Comparison of ENCODE assay signal across 14 cellular contexts in the genomic region with DNA sequence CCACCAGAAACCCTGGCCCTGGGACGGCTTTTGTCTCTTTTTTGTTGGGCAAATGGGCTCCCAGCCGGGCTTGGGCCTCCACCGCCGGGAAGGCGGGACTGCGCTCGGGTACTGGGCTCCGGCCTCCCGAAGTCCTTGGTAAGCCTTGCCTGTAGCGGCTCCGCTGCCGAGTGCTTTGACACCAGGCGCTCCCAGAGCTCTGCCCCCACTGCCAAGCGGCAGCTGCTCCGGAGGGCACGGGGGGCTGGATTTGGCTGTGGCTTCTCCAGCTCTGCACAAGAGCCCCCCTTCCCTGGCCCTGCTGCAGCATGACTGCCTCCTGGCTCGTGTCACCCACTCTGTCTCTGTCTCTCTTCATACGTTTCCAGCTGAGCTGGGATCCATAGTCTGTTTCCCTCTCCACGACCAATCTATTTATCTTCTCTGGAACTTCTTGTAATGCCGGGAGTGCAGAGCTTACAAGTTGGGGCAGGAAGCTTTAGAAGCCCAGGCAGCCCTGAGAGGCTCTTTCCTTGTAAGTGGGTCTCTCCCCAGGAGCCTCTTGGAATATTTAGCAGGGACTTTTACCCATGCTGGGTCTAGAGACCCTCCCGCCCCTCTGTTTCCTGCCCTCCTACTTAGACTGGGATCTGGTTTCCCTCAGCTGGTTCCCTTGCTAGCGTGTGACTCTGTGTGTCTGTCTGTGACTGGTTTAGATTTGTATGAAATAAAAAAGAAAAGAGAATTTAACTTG.
DNase-seq lines count a peak whose midpoint lies in the region; TF ChIP-seq lines count a peak whose summit lies in the region.
"Had no signal": no experiment of that assay in that cellular context is flagged by ENCODE, and none has a peak within 500 bp of the region (broad histone marks: within the 10 kb centered on the region; RNA-seq: fewer than 3 reads in every experiment).

No MANE protein-coding gene starts in this region.

- H3K4me3 ChIP-seq in esophagus squamous epithelium (no peak overlapping the region), rectal smooth muscle tissue (ENCODE audit: low read length) (no peak overlapping the region), MG63 (no peak overlapping the region)
- H3K4me3 ChIP-seq: lung had no signal

- H3K4me1 Mint-ChIP-seq in H9 = peaks cover 23 to 24% of the 10 kb centered on the region in 2 experiments
- H3K4me1 Mint-ChIP-seq: activated CD4-positive, alpha-beta T cell treated with anti-CD3 and anti-CD28 coated beads, Interleukin-2, amount 10 ng/mL, durations not matched to agents 24 days and 14 days had no signal

- no peak overlapping the region for H3K27ac Mint-ChIP-seq in H9
- H3K27ac Mint-ChIP-seq: activated CD4-positive, alpha-beta T cell treated with anti-CD3 and anti-CD28 coated beads, Interleukin-2, amount 10 ng/mL, durations not matched to agents 24 days and 14 days; stimulated activated naive B cell treated with anti-CD40 and anti-IgM and Interleukin-4, amounts not matched to agents 10 μg/mL and 1 μg/mL and 100 μg/mL, for 72 hours had no signal

- H3K36me3 ChIP-seq in esophagus squamous epithelium = no peaks in the 10 kb centered on the region
- no peaks in the 10 kb centered on the region for H3K36me3 ChIP-seq in rectal smooth muscle tissue (ENCODE audit: control insufficient read depth, insufficient read depth, low read length)
- no peaks in the 10 kb centered on the region for H3K36me3 ChIP-seq in MG63

- H3K4me2 ChIP-seq in H9 (ENCODE audit: insufficient read depth, insufficient read length, low read length) = no peak overlapping the region

- no peak overlapping the region for H3T11ph ChIP-seq in H9 (ENCODE audit: low read length)

- no peak overlapping the region for H2BK15ac ChIP-seq in H9 (ENCODE audit: low read depth, low read length)

- TF ChIP-seq CTCF in H9 (conservative IDR thresholded peaks at IDR 0.05) (no peak), esophagus squamous epithelium (IDR thresholded peaks at IDR 0.05) (no peak)

- no peak overlapping the region for H4K8ac ChIP-seq in H9 (replicated peaks; ENCODE audit: insufficient read length, low read depth, low read length)

- intact Hi-C loops in esophagus squamous epithelium (cut with DNase I) = no loop called here

- H2BK12ac ChIP-seq in H9 (ENCODE audit: insufficient read length, low read depth, low read length) = no peak overlapping the region

- H2BK20ac ChIP-seq in H9 (ENCODE audit: low read depth, low read length, poor library complexity, severe bottlenecking) = no peak overlapping the region

- no peak overlapping the region for H2AFZ ChIP-seq in H9 (ENCODE audit: low read length)
- H2AFZ ChIP-seq: parathyroid adenoma had no signal

- no peaks in the 10 kb centered on the region for H4K20me1 ChIP-seq in H9 (ENCODE audit: control insufficient read depth, insufficient read depth, insufficient read length)

- no peak overlapping the region for H2BK5ac ChIP-seq in H9 (ENCODE audit: insufficient read length, low read length)

- no peaks in the 10 kb centered on the region for H3K79me1 ChIP-seq in H9 (ENCODE audit: insufficient read depth, low read depth, low read length, poor library complexity, severe bottlenecking)

- H2BK120ac ChIP-seq in H9 (ENCODE audit: low read depth, low read length, poor library complexity, severe bottlenecking) = no peak overlapping the region

- peaks cover 0 to 7% of the 10 kb centered on the region in 2 experiments; a peak in 3 of 5 replicates for H3K9me3 Mint-ChIP-seq in H9
- H3K9me3 Mint-ChIP-seq: activated CD4-positive, alpha-beta T cell treated with anti-CD3 and anti-CD28 coated beads, Interleukin-2, amount 10 ng/mL, durations not matched to agents 24 days and 14 days; stimulated activated naive B cell treated with anti-CD40 and anti-IgM and Interleukin-4, amounts not matched to agents 10 μg/mL and 1 μg/mL and 100 μg/mL, for 72 hours had no signal

- no peak overlapping the region for H3K56ac ChIP-seq in H9 (ENCODE audit: insufficient read length, low read depth, low read length)

- H3K27me3 ChIP-seq in H9 (ENCODE audit: insufficient read depth, low read length) = no peaks in the 10 kb centered on the region; the same call in 1 of the 2 replicates
- H3K27me3 ChIP-seq in esophagus squamous epithelium = no peaks in the 10 kb centered on the region
- H3K27me3 ChIP-seq in rectal smooth muscle tissue (ENCODE audit: control insufficient read depth, insufficient read depth, low read length) = no peaks in the 10 kb centered on the region
- no peaks in the 10 kb centered on the region for H3K27me3 ChIP-seq in MG63

- no peak overlapping the region for H2AK5ac ChIP-seq in H9 (ENCODE audit: insufficient read length, low read length)

- H3K9me3 ChIP-seq in H9 (ENCODE audit: control insufficient read depth, low read depth, low read length) = no peaks in the 10 kb centered on the region
- H3K9me3 ChIP-seq in esophagus squamous epithelium = no peaks in the 10 kb centered on the region
- no peaks in the 10 kb centered on the region for H3K9me3 ChIP-seq in MG63

- no peak overlapping the region for H3K9ac ChIP-seq in H9 (ENCODE audit: extremely low read depth, insufficient read length, low read length)
- H3K9ac ChIP-seq in rectal smooth muscle tissue (ENCODE audit: low read length) = no peak overlapping the region
- H3K9ac ChIP-seq: parathyroid adenoma had no signal

- H3K4ac ChIP-seq in H9 (ENCODE audit: low read depth, low read length) = no peak overlapping the region

- no peak overlapping the region for H3K27ac ChIP-seq in H9 (ENCODE audit: insufficient read length, low read depth, low read length)
- H3K27ac ChIP-seq in esophagus squamous epithelium = peak overlapping the region; percentile 36 to 75 (median 59)
- peak overlapping the region; percentile 90 for H3K27ac ChIP-seq in rectal smooth muscle tissue (ENCODE audit: low read depth, low read length)
- H3K27ac ChIP-seq: parathyroid adenoma had no signal

- no peak overlapping the region for H4K5ac ChIP-seq in H9 (ENCODE audit: insufficient read length, low read depth, low read length)

- peak; percentile 52 for DNase-seq in H9
- peak; percentile 71 for DNase-seq in NCI-H2171 (lab: John Stamatoyannopoulos, UW)
- no peak for DNase-seq in esophagus squamous epithelium (lab: John Stamatoyannopoulos, UW)
- DNase-seq in activated T-cell treated with anti-CD3 and anti-CD28 coated beads, Interleukin-2, amount 50 U/mL, for 48 hours = no peak
- no peak for DNase-seq in activated gamma-delta T cell (lab: John Stamatoyannopoulos, UW)
- DNase-seq in MG63 = no peak
- DNase-seq in T-helper 9 cell = no peak
- DNase-seq: activated CD4-positive, alpha-beta T cell treated with anti-CD3 and anti-CD28 coated beads, Interleukin-2, amount 10 ng/mL, durations not matched to agents 24 days and 14 days; NCI-H1048; stimulated activated CD4-positive, alpha-beta T cell treated with anti-CD3 and anti-CD28 coated beads, Interleukin-2, amount 100 ng/mL, for 48 hours; stimulated activated naive B cell treated with anti-CD40 and anti-IgM and Interleukin-4, amounts not matched to agents 10 μg/mL and 1 μg/mL and 100 μg/mL, for 72 hours had no signal

- no peak overlapping the region for H3K18ac ChIP-seq in H9 (ENCODE audit: insufficient read length, low read depth, low read length)

- peak overlapping the region in 1 of 2 experiments; percentile 34; a peak in 2 of 5 replicates for H3K4me3 Mint-ChIP-seq in H9
- H3K4me3 Mint-ChIP-seq: activated CD4-positive, alpha-beta T cell treated with anti-CD3 and anti-CD28 coated beads, Interleukin-2, amount 10 ng/mL, durations not matched to agents 24 days and 14 days; stimulated activated naive B cell treated with anti-CD40 and anti-IgM and Interleukin-4, amounts not matched to agents 10 μg/mL and 1 μg/mL and 100 μg/mL, for 72 hours had no signal

- no CpG with 5 or more reads among the region's 22 CpGs for WGBS in H9 (ENCODE audit: extremely low coverage, insufficient read length, low lambda C conversion rate)
- 15 to 36% methylated on average over 8 to 9 of the region's 22 CpGs for WGBS in esophagus squamous epithelium, 2 donors

- TF ChIP-seq POLR2A in esophagus squamous epithelium (IDR thresholded peaks at IDR 0.05) = no peak

- H3K79me2 ChIP-seq in H9 (ENCODE audit: insufficient read depth, low read length) = no peaks in the 10 kb centered on the region

- H3K23ac ChIP-seq in H9 (ENCODE audit: insufficient read length, low read depth, low read length) = no peak overlapping the region

- peaks cover 64% of the 10 kb centered on the region for H3K27me3 Mint-ChIP-seq in H9 (ENCODE audit: low read depth)
- H3K27me3 Mint-ChIP-seq: activated CD4-positive, alpha-beta T cell treated with anti-CD3 and anti-CD28 coated beads, Interleukin-2, amount 10 ng/mL, durations not matched to agents 24 days and 14 days had no signal

- H3K4me1 ChIP-seq in H9 (ENCODE audit: insufficient read depth, low read length) (0 out of 2 replicates have a peak, but pooled peaks cover 4% of the 10 kb centered on the region), esophagus squamous epithelium (peaks cover 25 to 72% (median 40%) of the 10 kb centered on the region in 3 donors), rectal smooth muscle tissue (ENCODE audit: control insufficient read depth, insufficient read depth, low read length) (peaks cover 30% of the 10 kb centered on the region)
- H3K4me1 ChIP-seq: parathyroid adenoma had no signal

- H4K91ac ChIP-seq in H9 (ENCODE audit: insufficient read length, low read depth, low read length) = no peak overlapping the region

- H3K14ac ChIP-seq in H9 (ENCODE audit: insufficient read depth, low read length) = peak overlapping the region; percentile 55; the same call in 1 of the 2 replicates

- H3K23me2 ChIP-seq in H9 (ENCODE audit: insufficient read length, low read depth, low read length, poor library complexity, severe bottlenecking) = no peaks in the 10 kb centered on the region

- H3K36me3 Mint-ChIP-seq in H9 (ENCODE audit: insufficient read depth in 1 of 3, low read depth in 3 of 3) = peaks cover 2 to 10% (median 3%) of the 10 kb centered on the region in 3 experiments; a peak in 3 of 7 replicates
- H3K36me3 Mint-ChIP-seq: stimulated activated naive B cell treated with anti-CD40 and anti-IgM and Interleukin-4, amounts not matched to agents 10 μg/mL and 1 μg/mL and 100 μg/mL, for 72 hours had no signal

Comparison
In these comparisons a context has a peak if more than half of its experiments do, and no peak if none do; other contexts are left out.
1. DNase-seq: peak in H9 (single experiment) and NCI-H2171 (single experiment); none in esophagus squamous epithelium (single experiment), activated T-cell treated with anti-CD3 and anti-CD28 coated beads, Interleukin-2, amount 50 U/mL, for 48 hours (0 of 2), activated gamma-delta T cell (single experiment), MG63 (single experiment) and T-helper 9 cell (single experiment).